Comparison of ENCODE assay signal across 20 cellular contexts in genomic region chr1:151364996-151365395, GRCh38. TPM values are rescaled to one million over a fixed set of nuclear protein-coding genes. Genes with fewer than 3 reads are reported as not detected.
DNase-seq lines count a peak whose midpoint lies in the region; ATAC-seq and TF ChIP-seq lines count a peak whose summit lies in the region.
"Had no signal": no experiment of that assay in that cellular context is flagged by ENCODE, and none has a peak within 500 bp of the region (broad histone marks: within the 10 kb centered on the region; RNA-seq: fewer than 3 reads in every experiment).

No MANE protein-coding gene starts in this region.

- no peak overlapping the region for H2AFZ ChIP-seq in OCI-LY1 (ENCODE audit: low read length)
- H2AFZ ChIP-seq: GM23248 had no signal

- H3K4me1 Mint-ChIP-seq in Calu3 (ENCODE audit: low read depth, unreplicated experiment) (no peaks in the 10 kb centered on the region), chondrocyte (ENCODE audit: low read depth) (peaks cover 7% of the 10 kb centered on the region)
- H3K4me1 Mint-ChIP-seq: CD8-positive, alpha-beta memory T cell had no signal

- H4K20me1 ChIP-seq in OCI-LY1 (ENCODE audit: insufficient read depth, low read length) = no peaks in the 10 kb centered on the region

- H3K4me2 ChIP-seq in OCI-LY1 (ENCODE audit: low read length) = no peak overlapping the region

- no peaks in the 10 kb centered on the region for H3K27me3 ChIP-seq in OCI-LY1 (ENCODE audit: insufficient read depth, low read length)
- H3K27me3 ChIP-seq: MG63, Peyer's patch had no signal

- TF ChIP-seq CTCF in Calu3 (IDR thresholded peaks at IDR 0.05; ENCODE audit: unreplicated experiment) (peak; percentile 36), GM12875 (IDR thresholded peaks at IDR 0.05; ENCODE audit: borderline replicate concordance, insufficient read depth, low read depth, low read length) (0 out of 2 replicates have a peak, but pooled peaks have one; percentile 16), OCI-LY1 (IDR thresholded peaks at IDR 0.05; ENCODE audit: low read length) (peak; percentile 12; the same call in 1 of the 2 replicates), chondrocyte (IDR thresholded peaks at IDR 0.05) (peak; percentile 8)

- no peaks in the 10 kb centered on the region for H3K4me1 ChIP-seq in OCI-LY1 (ENCODE audit: insufficient read depth, low read length, severe bottlenecking)

- no peak for ATAC-seq in GM19324 (IDR thresholded peaks at IDR 0.05; ENCODE audit: low FRiP score, unreplicated experiment)
- ATAC-seq: Right ventricle myocardium inferior had no signal

- H3K36me3 Mint-ChIP-seq in Calu3 (ENCODE audit: insufficient read depth, unreplicated experiment) (peaks cover 4% of the 10 kb centered on the region), chondrocyte (ENCODE audit: low read depth) (peaks cover 3% of the 10 kb centered on the region)

- no peaks in the 10 kb centered on the region for H3F3A ChIP-seq in OCI-LY1 (ENCODE audit: insufficient read depth, low read length)

- H3K4me3 ChIP-seq in GM12875 (ENCODE audit: low read depth, low read length) = no peak overlapping the region
- H3K4me3 ChIP-seq in OCI-LY1 (ENCODE audit: low read depth, low read length, poor library complexity, severe bottlenecking) = no peak overlapping the region
- H3K4me3 ChIP-seq: GM23248, MG63, Peyer's patch, SK-N-MC had no signal

- DNase-seq in Calu3 (no peak), chondrocyte (ENCODE audit: low spot score) (peak; percentile 46), D341Med (ENCODE audit: low spot score) (no peak)
- DNase-seq in stimulated activated CD4-positive, alpha-beta T cell treated with anti-CD3 and anti-CD28 coated beads, Interleukin-4, amount 100 ng/mL, for 24 hours = no peak
- DNase-seq in stimulated activated CD4-positive, alpha-beta T cell treated with anti-CD3 and anti-CD28 coated beads, Interleukin-15, amount 100 ng/mL, for 24 hours = no peak
- DNase-seq: 8988T; CD8-positive, alpha-beta memory T cell; IMR-90; Karpas-422; NCI-H1092 treated with DMSO at 0.1 percent for 48 hours; NCI-H2227 treated with DMSO at 0.1 percent for 48 hours; NCI-H524; Peyer's patch had no signal

- no peak overlapping the region for H3K9ac ChIP-seq in OCI-LY1 (ENCODE audit: low read length)
- H3K9ac ChIP-seq: GM23248 had no signal

- peaks cover 15% of the 10 kb centered on the region for H3K9me3 ChIP-seq in OCI-LY1 (ENCODE audit: low read length)

- H3K36me3 ChIP-seq in OCI-LY1 (ENCODE audit: insufficient read depth, low read length) = no peaks in the 10 kb centered on the region; the same call in 1 of the 2 replicates
- H3K36me3 ChIP-seq: MG63 had no signal

- H3K4me3 Mint-ChIP-seq in Calu3 (ENCODE audit: low read depth, unreplicated experiment) (no peak overlapping the region), chondrocyte (ENCODE audit: unreplicated experiment) (no peak overlapping the region)
- H3K4me3 Mint-ChIP-seq: CD8-positive, alpha-beta memory T cell had no signal

- H3K79me2 ChIP-seq in OCI-LY1 (ENCODE audit: insufficient read depth, low read length) = no peaks in the 10 kb centered on the region

- H3K9me3 Mint-ChIP-seq in Calu3 (ENCODE audit: low read depth, unreplicated experiment) (peaks cover 13% of the 10 kb centered on the region), chondrocyte (ENCODE audit: low read depth) (peaks cover 4% of the 10 kb centered on the region)

- no peaks in the 10 kb centered on the region for H3K9me2 ChIP-seq in OCI-LY1 (ENCODE audit: low read depth, low read length)

- no TSS peak for BruUV-seq in Calu3 (replicated peaks; lab: Mats Ljungman, UMichigan)

- no peak overlapping the region for H3K27ac ChIP-seq in OCI-LY1 (ENCODE audit: low read depth, low read length, poor library complexity, severe bottlenecking)
- H3K27ac ChIP-seq: GM23248, Peyer's patch, SK-N-MC had no signal

- CTCF ChIA-PET in Calu3 (lab: Charles Lee) = no interaction called here

- H3K27ac Mint-ChIP-seq in Calu3 (ENCODE audit: unreplicated experiment) (no peak overlapping the region), chondrocyte (ENCODE audit: unreplicated experiment) (no peak overlapping the region)
- H3K27ac Mint-ChIP-seq: CD8-positive, alpha-beta memory T cell had no signal

- intact Hi-C loops in Calu3 (cut with micrococcal nuclease; ENCODE audit: unreplicated experiment) = no loop called here

- H3K27me3 Mint-ChIP-seq in Calu3 (ENCODE audit: unreplicated experiment) (peaks cover 17% of the 10 kb centered on the region), chondrocyte (ENCODE audit: low read depth) (no peaks in the 10 kb centered on the region)

RNA-seq across cellular contexts. Expression of gene SELENBP1, which starts 7.5 kb away (rescaled TPM):
- total RNA-seq in Calu3 (2022) (7.8 and 9.8 TPM in 2 replicates), chondrocyte (5.7 to 11.1 TPM (median 8.9 TPM) in 3 replicates)
- total RNA-seq: CD8-positive, alpha-beta memory T cell had no signal

RNA-seq across cellular contexts. Expression of gene RFX5, which starts 17.9 kb away (rescaled TPM):
- total RNA-seq in Calu3 (2022) (82.4 and 88.1 TPM in 2 replicates), chondrocyte (30.0 to 64.7 TPM (median 31.8 TPM) in 3 replicates)

RNA-seq across cellular contexts. Expression of gene PSMB4, which starts 34.4 kb away (rescaled TPM):
- 355 and 411 TPM in 2 replicates for total RNA-seq in Calu3 (2022)
- total RNA-seq in chondrocyte = 229 to 257 TPM (median 236 TPM) in 3 replicates

RNA-seq across cellular contexts. Expression of gene PI4KB, which starts 37.8 kb away (rescaled TPM):
- total RNA-seq in Calu3 (2022) (50.7 and 57.6 TPM in 2 replicates), chondrocyte (51.4 to 73.2 TPM (median 54.7 TPM) in 3 replicates)
